ENCODE assay signal across 1 cellular context in the genomic region with DNA sequence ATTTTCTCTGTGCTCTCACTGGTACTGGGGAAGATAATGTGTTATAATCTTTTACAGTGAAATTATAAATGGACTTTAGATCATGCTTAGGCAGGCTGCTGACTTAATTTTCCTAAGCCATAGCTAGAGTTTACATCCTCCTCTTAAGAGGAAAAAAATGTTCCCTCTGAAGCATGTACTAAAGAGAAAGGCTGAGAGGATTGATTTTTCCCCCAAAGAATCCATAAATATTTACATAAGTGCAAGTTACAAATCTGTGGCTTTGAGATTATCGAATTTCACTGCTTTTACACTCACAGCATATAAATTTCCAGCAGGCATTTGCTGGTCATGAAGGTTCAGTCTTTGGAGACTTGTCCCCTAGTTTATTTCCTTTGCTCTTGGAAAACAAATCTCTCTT.
TF ChIP-seq lines count a peak whose summit lies in the region.

No MANE protein-coding gene starts in this region.

TF ChIP-seq in HEK293, 187 proteins besides CTCF, POLR2A, EP300 and RAD21:
- TF ChIP-seq, protein P1, sequence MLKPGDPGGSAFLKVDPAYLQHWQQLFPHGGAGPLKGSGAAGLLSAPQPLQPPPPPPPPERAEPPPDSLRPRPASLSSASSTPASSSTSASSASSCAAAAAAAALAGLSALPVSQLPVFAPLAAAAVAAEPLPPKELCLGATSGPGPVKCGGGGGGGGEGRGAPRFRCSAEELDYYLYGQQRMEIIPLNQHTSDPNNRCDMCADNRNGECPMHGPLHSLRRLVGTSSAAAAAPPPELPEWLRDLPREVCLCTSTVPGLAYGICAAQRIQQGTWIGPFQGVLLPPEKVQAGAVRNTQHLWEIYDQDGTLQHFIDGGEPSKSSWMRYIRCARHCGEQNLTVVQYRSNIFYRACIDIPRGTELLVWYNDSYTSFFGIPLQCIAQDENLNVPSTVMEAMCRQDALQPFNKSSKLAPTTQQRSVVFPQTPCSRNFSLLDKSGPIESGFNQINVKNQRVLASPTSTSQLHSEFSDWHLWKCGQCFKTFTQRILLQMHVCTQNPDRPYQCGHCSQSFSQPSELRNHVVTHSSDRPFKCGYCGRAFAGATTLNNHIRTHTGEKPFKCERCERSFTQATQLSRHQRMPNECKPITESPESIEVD (tag by site-specific recombination; IDR thresholded peaks at IDR 0.05) = peak; percentile 76
- TF ChIP-seq SETDB1 (IDR thresholded peaks at IDR 0.05; ENCODE audit: insufficient read length, low read length) = no peak
- no peak for TF ChIP-seq SP2 (tag by site-specific recombination; IDR thresholded peaks at IDR 0.05)
- TF ChIP-seq ZFP37 (tag by site-specific recombination; IDR thresholded peaks at IDR 0.05) = no peak
